Comparison of ENCODE assay signal across 1 cellular context in genomic region chr3:119570229-119570628, GRCh38.
TF ChIP-seq lines count a peak whose summit lies in the region.

No MANE protein-coding gene starts in this region.

TF ChIP-seq in GM12878, 131 proteins besides CTCF, POLR2A, EP300 and RAD21 (continues in another document):
- no peak for TF ChIP-seq ZBTB40 (IDR thresholded peaks at IDR 0.05; ENCODE audit: borderline replicate concordance)
- no peak for TF ChIP-seq WRNIP1 (IDR thresholded peaks at IDR 0.05; ENCODE audit: borderline replicate concordance, low read depth, low read length)
- TF ChIP-seq MLLT1 (IDR thresholded peaks at IDR 0.05) = no peak
- TF ChIP-seq ASH2L (IDR thresholded peaks at IDR 0.05; ENCODE audit: borderline replicate concordance, low read depth) = no peak
- TF ChIP-seq RUNX3 (IDR thresholded peaks at IDR 0.05; ENCODE audit: low read length) = peak; percentile 56
- no peak for TF ChIP-seq CHD4 (IDR thresholded peaks at IDR 0.05)
- TF ChIP-seq DPF2 (IDR thresholded peaks at IDR 0.05) = peak; percentile 52; the same call in 1 of the 2 replicates
- TF ChIP-seq POU2F2 (IDR thresholded peaks at IDR 0.05; ENCODE audit: borderline replicate concordance, low read depth, low read length) = no peak
- peak; percentile 54; the same call in 1 of the 2 replicates for TF ChIP-seq MTA2 (IDR thresholded peaks at IDR 0.05; ENCODE audit: low read depth)
- no peak for TF ChIP-seq SP1 (IDR thresholded peaks at IDR 0.05; ENCODE audit: low read depth, low read length)
- TF ChIP-seq MEF2A (IDR thresholded peaks at IDR 0.05; ENCODE audit: insufficient read depth, low read depth, low read length) = no peak
- TF ChIP-seq NBN (IDR thresholded peaks at IDR 0.05) = no peak
- TF ChIP-seq MYB (IDR thresholded peaks at IDR 0.05; ENCODE audit: borderline replicate concordance, low read depth, low read length) = no peak
- no peak for TF ChIP-seq RCOR1 (conservative IDR thresholded peaks at IDR 0.05; ENCODE audit: low read depth, low read length)
- TF ChIP-seq MEF2B (IDR thresholded peaks at IDR 0.05; ENCODE audit: partially characterized antibody, poor library complexity, severe bottlenecking) = peak; percentile 65
- TF ChIP-seq ZNF622 (IDR thresholded peaks at IDR 0.05) = no peak
- no peak for TF ChIP-seq CUX1 (IDR thresholded peaks at IDR 0.05; ENCODE audit: insufficient replicate concordance, low read depth, low read length)
- TF ChIP-seq TARDBP (IDR thresholded peaks at IDR 0.05; ENCODE audit: borderline replicate concordance) = no peak
- no peak for TF ChIP-seq NRF1 (conservative IDR thresholded peaks at IDR 0.05; ENCODE audit: low read depth, low read length)
- no peak for TF ChIP-seq PAX5 (IDR thresholded peaks at IDR 0.05; ENCODE audit: borderline replicate concordance, low read depth, low read length)
- no peak for TF ChIP-seq ETV6 (conservative IDR thresholded peaks at IDR 0.05 in 1 of 2, IDR thresholded peaks at IDR 0.05 in 1 of 2; ENCODE audit: borderline replicate concordance in 1 of 2, low read depth in 1 of 2)
- TF ChIP-seq USF2 (IDR thresholded peaks at IDR 0.05; ENCODE audit: borderline replicate concordance, low read depth, low read length) = no peak
- no peak for TF ChIP-seq LARP7 (IDR thresholded peaks at IDR 0.05)
- no peak for TF ChIP-seq TCF3 (IDR thresholded peaks at IDR 0.05; ENCODE audit: borderline replicate concordance, insufficient read depth, low read depth, low read length)
- TF ChIP-seq EZH2 (IDR thresholded peaks at IDR 0.05; ENCODE audit: borderline replicate concordance, control insufficient read depth, low read depth, low read length) = no peak
- peak; percentile 66; the same call in 1 of the 2 replicates for TF ChIP-seq RELB (IDR thresholded peaks at IDR 0.05; ENCODE audit: low read depth)
- 0 out of 2 replicates have a peak, but pooled peaks have one; percentile 27 for TF ChIP-seq MTA3 (IDR thresholded peaks at IDR 0.05; ENCODE audit: borderline replicate concordance, low read length)
- peak; percentile 53; the same call in 1 of the 2 replicates for TF ChIP-seq PKNOX1 (IDR thresholded peaks at IDR 0.05)
- TF ChIP-seq IRF4 (IDR thresholded peaks at IDR 0.05; ENCODE audit: low read depth, low read length) = no peak
- TF ChIP-seq IKZF2 (IDR thresholded peaks at IDR 0.05) = peak; percentile 89 to 90
- TF ChIP-seq RELA (IDR thresholded peaks at IDR 0.05; ENCODE audit: borderline replicate concordance, partially characterized antibody) = no peak
- no peak for TF ChIP-seq E2F8 (IDR thresholded peaks at IDR 0.05; ENCODE audit: low read depth, partially characterized antibody)
- TF ChIP-seq HSF1 (IDR thresholded peaks at IDR 0.05; ENCODE audit: low read depth, low read length) = no peak
